In genomic region chr22:17910561-17911311, GRCh38 we compare ENCODE assay signal across 1 cellular context.
TF ChIP-seq lines count a peak whose summit lies in the region.

No MANE protein-coding gene starts in this region.

TF ChIP-seq in IMR-90, 13 proteins besides CTCF, POLR2A, EP300 and RAD21 (continued from another document):
- TF ChIP-seq BHLHE40 (IDR thresholded peaks at IDR 0.05; ENCODE audit: low read depth, low read length) (peak; percentile 63), CEBPB (IDR thresholded peaks at IDR 0.05; ENCODE audit: low read depth, low read length) (no peak), MAZ (IDR thresholded peaks at IDR 0.05; ENCODE audit: borderline replicate concordance, low read depth, low read length) (no peak; the same call in 1 of the 2 replicates), MXI1 (IDR thresholded peaks at IDR 0.05; ENCODE audit: borderline replicate concordance, low read depth, low read length) (peak; percentile 60; the same call in 1 of the 2 replicates), SMC3 (IDR thresholded peaks at IDR 0.05; ENCODE audit: low read depth, low read length) (peak; percentile 68), RCOR1 (IDR thresholded peaks at IDR 0.05; ENCODE audit: insufficient replicate concordance, low read length) (no peak), NFE2L2 (IDR thresholded peaks at IDR 0.05; ENCODE audit: low read depth, low read length) (peak; percentile 24; the same call in 1 of the 2 replicates), CHD1 (IDR thresholded peaks at IDR 0.05; ENCODE audit: low read depth, low read length) (0 out of 2 replicates have a peak, but pooled peaks have one; percentile 55), ELK1 (IDR thresholded peaks at IDR 0.05; ENCODE audit: borderline replicate concordance, low read depth, low read length) (no peak), MAFK (IDR thresholded peaks at IDR 0.05; ENCODE audit: low read depth, low read length) (peak; percentile 39; the same call in 1 of the 2 replicates), FOS (IDR thresholded peaks at IDR 0.05; ENCODE audit: low read depth, low read length) (peak; percentile 50; the same call in 1 of the 2 replicates)
- TF ChIP-seq, protein P1, sequence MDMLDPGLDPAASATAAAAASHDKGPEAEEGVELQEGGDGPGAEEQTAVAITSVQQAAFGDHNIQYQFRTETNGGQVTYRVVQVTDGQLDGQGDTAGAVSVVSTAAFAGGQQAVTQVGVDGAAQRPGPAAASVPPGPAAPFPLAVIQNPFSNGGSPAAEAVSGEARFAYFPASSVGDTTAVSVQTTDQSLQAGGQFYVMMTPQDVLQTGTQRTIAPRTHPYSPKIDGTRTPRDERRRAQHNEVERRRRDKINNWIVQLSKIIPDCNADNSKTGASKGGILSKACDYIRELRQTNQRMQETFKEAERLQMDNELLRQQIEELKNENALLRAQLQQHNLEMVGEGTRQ (IDR thresholded peaks at IDR 0.05; ENCODE audit: low read depth, low read length): peak; percentile 76
